ENCODE assay signal across 23 cellular contexts in genomic region chr20:14199111-14199510, GRCh38.
"Had no signal": no experiment of that assay in that cellular context is flagged by ENCODE, and none has a peak within 500 bp of the region (broad histone marks: within the 10 kb centered on the region; RNA-seq: fewer than 3 reads in every experiment).

No MANE protein-coding gene starts in this region.

- H3K36me3 ChIP-seq: esophagus squamous epithelium, left lung, right lobe of liver, thoracic aorta, upper lobe of left lung had no signal

- H3K4me1 ChIP-seq: esophagus squamous epithelium, left lung, right lobe of liver, upper lobe of left lung had no signal

- H3K4me1 Mint-ChIP-seq: activated B cell treated with CpG ODN at 0.5 μM for 24 hours; activated CD4-positive, alpha-beta T cell treated with anti-CD3 and anti-CD28 coated beads for 36 hours; activated naive CD8-positive, alpha-beta T cell treated with anti-CD3 and anti-CD28 coated beads, Interleukin-2, amount 10 ng/mL, durations not matched to agents 7 days and 5 days; stimulated activated naive B cell treated with anti-CD40 and anti-IgM and Interleukin-4, amounts not matched to agents 10 μg/mL and 1 μg/mL and 100 μg/mL, for 72 hours; T-helper 17 cell had no signal

- H3K36me3 Mint-ChIP-seq: activated naive CD8-positive, alpha-beta T cell treated with anti-CD3 and anti-CD28 coated beads, Interleukin-2, amount 10 ng/mL, durations not matched to agents 7 days and 5 days; brain; stimulated activated naive B cell treated with anti-CD40 and anti-IgM and Interleukin-4, amounts not matched to agents 10 μg/mL and 1 μg/mL and 100 μg/mL, for 72 hours had no signal

- ATAC-seq: activated CD4-positive, alpha-beta T cell treated with anti-CD3 and anti-CD28 coated beads for 36 hours; effector memory CD8-positive, alpha-beta T cell; left lung; right lobe of liver; stimulated activated naive B cell treated with anti-CD40 and anti-IgM and Interleukin-4, amounts not matched to agents 10 μg/mL and 1 μg/mL and 100 μg/mL, for 72 hours; T-helper 17 cell had no signal

- DNase-seq: activated B cell treated with CpG ODN at 0.5 μM for 24 hours; activated CD4-positive, alpha-beta T cell treated with anti-CD3 and anti-CD28 coated beads for 36 hours; activated CD4-positive, alpha-beta T cell treated with anti-CD3 and anti-CD28 coated beads, Interleukin-2, amount 50 U/mL, for 4 hours; activated CD8-positive, alpha-beta memory T cell treated with anti-CD3 and anti-CD28 coated beads for 24 hours; activated CD8-positive, alpha-beta memory T cell treated with anti-CD3 and anti-CD28 coated beads, Interleukin-2, amount 50 U/mL, for 48 hours; activated naive CD4-positive, alpha-beta T cell treated with anti-CD3 and anti-CD28 coated beads for 36 hours; activated naive CD8-positive, alpha-beta T cell treated with anti-CD3 and anti-CD28 coated beads, Interleukin-2, amount 10 ng/mL, durations not matched to agents 7 days and 5 days; activated T-cell treated with anti-CD3 and anti-CD28 coated beads, Interleukin-2, amount 50 U/mL, for 48 hours; effector memory CD8-positive, alpha-beta T cell; esophagus squamous epithelium; left lung; midbrain; right lobe of liver; small intestine; stimulated activated CD4-positive, alpha-beta T cell treated with anti-CD3 and anti-CD28 coated beads, Interleukin-2, amount 100 ng/mL, for 24 hours; stimulated activated CD8-positive, alpha-beta memory T cell treated with anti-CD3 and anti-CD28 coated beads, Interleukin-4, amount 100 ng/mL, for 48 hours; stimulated activated naive B cell treated with anti-CD40 and anti-IgM and Interleukin-4, amounts not matched to agents 10 μg/mL and 1 μg/mL and 100 μg/mL, for 72 hours; SW 1271; T-helper 17 cell; upper lobe of left lung had no signal

- H3K9me3 ChIP-seq: esophagus squamous epithelium, right lobe of liver, thoracic aorta had no signal

- H3K27me3 Mint-ChIP-seq: activated CD4-positive, alpha-beta T cell treated with anti-CD3 and anti-CD28 coated beads for 36 hours; activated naive CD8-positive, alpha-beta T cell treated with anti-CD3 and anti-CD28 coated beads, Interleukin-2, amount 10 ng/mL, durations not matched to agents 7 days and 5 days; effector memory CD8-positive, alpha-beta T cell; stimulated activated naive B cell treated with anti-CD40 and anti-IgM and Interleukin-4, amounts not matched to agents 10 μg/mL and 1 μg/mL and 100 μg/mL, for 72 hours; T-helper 17 cell had no signal

- H3K27ac Mint-ChIP-seq: activated B cell treated with CpG ODN at 0.5 μM for 24 hours; activated CD4-positive, alpha-beta T cell treated with anti-CD3 and anti-CD28 coated beads for 36 hours; activated naive CD4-positive, alpha-beta T cell treated with anti-CD3 and anti-CD28 coated beads for 36 hours; activated naive CD8-positive, alpha-beta T cell treated with anti-CD3 and anti-CD28 coated beads, Interleukin-2, amount 10 ng/mL, durations not matched to agents 7 days and 5 days; brain; effector memory CD8-positive, alpha-beta T cell; nephron; stimulated activated naive B cell treated with anti-CD40 and anti-IgM and Interleukin-4, amounts not matched to agents 10 μg/mL and 1 μg/mL and 100 μg/mL, for 72 hours; T-helper 17 cell had no signal

- H3K27me3 ChIP-seq: esophagus squamous epithelium, left lung, right lobe of liver, upper lobe of left lung had no signal

- H3K4me3 ChIP-seq: esophagus squamous epithelium, left lung, right lobe of liver, thoracic aorta, upper lobe of left lung had no signal

- H3K27ac ChIP-seq: esophagus squamous epithelium, left lung, right lobe of liver, thoracic aorta, upper lobe of left lung had no signal

- H3K4me3 Mint-ChIP-seq: activated B cell treated with CpG ODN at 0.5 μM for 24 hours; activated CD4-positive, alpha-beta T cell treated with anti-CD3 and anti-CD28 coated beads for 36 hours; activated naive CD4-positive, alpha-beta T cell treated with anti-CD3 and anti-CD28 coated beads for 36 hours; activated naive CD8-positive, alpha-beta T cell treated with anti-CD3 and anti-CD28 coated beads, Interleukin-2, amount 10 ng/mL, durations not matched to agents 7 days and 5 days; brain; effector memory CD8-positive, alpha-beta T cell; nephron; stimulated activated naive B cell treated with anti-CD40 and anti-IgM and Interleukin-4, amounts not matched to agents 10 μg/mL and 1 μg/mL and 100 μg/mL, for 72 hours; T-helper 17 cell had no signal
